Comparison of ENCODE assay signal across 28 cellular contexts in genomic region chr1:43842099-43842498, GRCh38.
"Had no signal": no experiment of that assay in that cellular context is flagged by ENCODE, and none has a peak within 500 bp of the region (broad histone marks: within the 10 kb centered on the region; RNA-seq: fewer than 3 reads in every experiment).

No MANE protein-coding gene starts in this region.

- H3K4me2 ChIP-seq: PC-9 had no signal

- H3K27me3 ChIP-seq: MG63 had no signal

- DNase-seq: activated CD4-positive, alpha-beta memory T cell treated with anti-CD3 and anti-CD28 coated beads, Interleukin-2, amount 10 ng/mL, durations not matched to agents 7 days and 5 days; activated CD4-positive, alpha-beta T cell treated with anti-CD3 and anti-CD28 coated beads for 36 hours; activated CD4-positive, alpha-beta T cell treated with anti-CD3 and anti-CD28 coated beads, Interleukin-2, amount 50 U/mL, for 1 hour; activated gamma-delta T cell; activated naive CD4-positive, alpha-beta T cell treated with anti-CD3 and anti-CD28 coated beads for 36 hours; activated T-cell treated with anti-CD3 and anti-CD28 coated beads for 4 hours; activated T-cell treated with anti-CD3 and anti-CD28 coated beads, Interleukin-2, amount 50 U/mL, for 48 hours; amygdala; cerebellar nuclear complex; MG63; NCI-H1105; NCI-H1436; NCI-H1694 treated with DMSO at 0.1 percent for 48 hours; NCI-H2029 treated with DMSO at 0.1 percent for 48 hours; NCI-H510A treated with DMSO at 0.1 percent for 48 hours; NCI-H69; NK-92 treated with Interleukin-12 subunit alpha and Interleukin-12 subunit beta, amount 100 ng/mL, for 24 hours; PC-9; SHP77 treated with DMSO at 0.1 percent for 48 hours; T-cell; T-helper 2 cell; T1000 had no signal

- ATAC-seq: activated CD4-positive, alpha-beta T cell treated with anti-CD3 and anti-CD28 coated beads for 36 hours; activated T-helper 17 cell treated with anti-CD3 and anti-CD28 coated beads, Interleukin-2, amount 50 U/mL, for 72 hours; T-cell had no signal

- H3K4me3 Mint-ChIP-seq: activated CD4-positive, alpha-beta memory T cell treated with anti-CD3 and anti-CD28 coated beads, Interleukin-2, amount 10 ng/mL, durations not matched to agents 7 days and 5 days; activated CD4-positive, alpha-beta T cell treated with anti-CD3 and anti-CD28 coated beads for 36 hours; activated naive CD4-positive, alpha-beta T cell treated with anti-CD3 and anti-CD28 coated beads for 36 hours; activated naive CD8-positive, alpha-beta T cell; activated T-helper 17 cell treated with anti-CD3 and anti-CD28 coated beads, Interleukin-2, amount 50 U/mL, for 72 hours; brain; T-cell had no signal

- H2AFZ ChIP-seq: PC-9 had no signal

- H3K4me3 ChIP-seq: MG63, PC-9 had no signal

- H3K27ac Mint-ChIP-seq: activated CD4-positive, alpha-beta memory T cell treated with anti-CD3 and anti-CD28 coated beads, Interleukin-2, amount 10 ng/mL, durations not matched to agents 7 days and 5 days; activated CD4-positive, alpha-beta T cell treated with anti-CD3 and anti-CD28 coated beads for 36 hours; activated naive CD4-positive, alpha-beta T cell treated with anti-CD3 and anti-CD28 coated beads for 36 hours; activated naive CD8-positive, alpha-beta T cell; activated T-helper 17 cell treated with anti-CD3 and anti-CD28 coated beads, Interleukin-2, amount 50 U/mL, for 72 hours; T-cell had no signal

- H3K27me3 Mint-ChIP-seq: activated CD4-positive, alpha-beta memory T cell treated with anti-CD3 and anti-CD28 coated beads, Interleukin-2, amount 10 ng/mL, durations not matched to agents 7 days and 5 days; activated CD4-positive, alpha-beta T cell treated with anti-CD3 and anti-CD28 coated beads for 36 hours; activated naive CD8-positive, alpha-beta T cell; activated T-helper 17 cell treated with anti-CD3 and anti-CD28 coated beads, Interleukin-2, amount 50 U/mL, for 72 hours; brain; T-cell had no signal

- H3K4me1 Mint-ChIP-seq: activated T-helper 17 cell treated with anti-CD3 and anti-CD28 coated beads, Interleukin-2, amount 50 U/mL, for 72 hours had no signal

- FAIRE-seq: astrocyte, colon had no signal

- H3K27ac ChIP-seq: PC-9, VCaP had no signal
